1 cellular context compared by ENCODE assay signal in genomic region chr1:208997726-208998312, GRCh38.
TF ChIP-seq lines count a peak whose summit lies in the region.

No MANE protein-coding gene starts in this region.

TF ChIP-seq in HepG2, 621 proteins besides CTCF, POLR2A, EP300 and RAD21 (continued from another document):
- TF ChIP-seq ELF4 (CRISPR knock-in tag; IDR thresholded peaks at IDR 0.05; ENCODE audit: borderline replicate concordance) (no peak), MAFF (IDR thresholded peaks at IDR 0.05; ENCODE audit: low read depth, low read length) (no peak), ZBTB42 (CRISPR knock-in tag; IDR thresholded peaks at IDR 0.05) (no peak), SYNCRIP (IDR thresholded peaks at IDR 0.05; ENCODE audit: insufficient read depth, low read depth, low read length) (no peak), HNRNPLL (IDR thresholded peaks at IDR 0.05; ENCODE audit: low read depth, low read length, poor library complexity, severe bottlenecking) (no peak)
